In genomic region chr2:26749787-26750420, GRCh38 we compare ENCODE assay signal across 11 cellular contexts. TPM values are rescaled to one million over a fixed set of nuclear protein-coding genes. Genes with fewer than 3 reads are reported as not detected.
DNase-seq lines count a peak whose midpoint lies in the region; TF ChIP-seq lines count a peak whose summit lies in the region.
"Not testable (repeated sequence)": the region's sequence is repeated elsewhere in the genome, so short reads cannot be mapped to it uniquely, and the experiment has no call there.
"Had no signal": no experiment of that assay in that cellular context is flagged by ENCODE, and none has a peak within 500 bp of the region (broad histone marks: within the 10 kb centered on the region; RNA-seq: fewer than 3 reads in every experiment).

No MANE protein-coding gene starts in this region.

- H3K79me2 ChIP-seq in Karpas-422 (ENCODE audit: low read length); neural progenitor cell (ENCODE audit: low read depth): not testable (repeated sequence)

- H3K27me3 Mint-ChIP-seq in neural progenitor cell (ENCODE audit: insufficient read depth, low read depth), result peaks cover 13% of the 10 kb centered on the region

- not testable (repeated sequence) for TF ChIP-seq CTCF in neural progenitor cell (IDR thresholded peaks at IDR 0.05)

- H3K4me1 ChIP-seq in Karpas-422 (ENCODE audit: low read length), result peaks cover 45% of the 10 kb centered on the region
- peaks cover 11% of the 10 kb centered on the region for H3K4me1 ChIP-seq in ectodermal cell (ENCODE audit: control insufficient read depth, insufficient read depth, low read length)
- H3K4me1 ChIP-seq in iPS-20b (ENCODE audit: insufficient read depth, low read length), result peaks cover 24% of the 10 kb centered on the region
- H3K4me1 ChIP-seq in neural progenitor cell, result peaks cover 27% of the 10 kb centered on the region

- H3K4me3 ChIP-seq in Karpas-422 (ENCODE audit: low read length) (peak overlapping the region; percentile 61), ectodermal cell (ENCODE audit: insufficient read depth, low read depth, low read length) (peak overlapping the region; percentile 16), iPS-20b (ENCODE audit: low read length) (peak overlapping the region; percentile 54; the same call in 1 of the 2 replicates), neural progenitor cell (peak overlapping the region; percentile 40)

- H3K27ac Mint-ChIP-seq in neural progenitor cell, result peak overlapping the region; percentile 97

- H3K27ac ChIP-seq in Karpas-422 (ENCODE audit: low read length) (peak overlapping the region; percentile 37; the same call in 1 of the 2 replicates), ectodermal cell (ENCODE audit: insufficient read depth, low read depth, low read length, poor library complexity, severe bottlenecking) (peak overlapping the region; percentile 67)
- not testable (repeated sequence) for H3K27ac ChIP-seq in iPS-20b (ENCODE audit: low read length); neural progenitor cell

- H3K36me3 ChIP-seq in Karpas-422 (ENCODE audit: insufficient read depth, low read length); ectodermal cell (ENCODE audit: control insufficient read depth, insufficient read depth, low read length); iPS-20b (ENCODE audit: insufficient read depth, low read depth, low read length); neural progenitor cell: not testable (repeated sequence)

- peaks cover 18% of the 10 kb centered on the region for H3F3A ChIP-seq in neural progenitor cell (ENCODE audit: low read depth)

- H3K36me3 Mint-ChIP-seq in neural progenitor cell, result not testable (repeated sequence)

- H3K27me3 ChIP-seq in Karpas-422 (ENCODE audit: low read length); ectodermal cell (ENCODE audit: control insufficient read depth, insufficient read depth, low read length, poor library complexity, severe bottlenecking): not testable (repeated sequence)
- H3K27me3 ChIP-seq in iPS-20b (ENCODE audit: insufficient read depth, low read length) (peaks cover 33% of the 10 kb centered on the region; the same call in 1 of the 2 replicates), neural progenitor cell (peaks cover 58% of the 10 kb centered on the region)

- H2AFZ ChIP-seq in Karpas-422 (ENCODE audit: low read length), result peak overlapping the region; percentile 43; the same call in 1 of the 2 replicates
- not testable (repeated sequence) for H2AFZ ChIP-seq in neural progenitor cell (replicated peaks)

- H4K20me1 ChIP-seq in Karpas-422 (ENCODE audit: insufficient read depth, low read depth, low read length); neural progenitor cell (ENCODE audit: low read depth): not testable (repeated sequence)

- H3K9me3 Mint-ChIP-seq in neural progenitor cell, result not testable (repeated sequence)

- peaks cover 49% of the 10 kb centered on the region for H3K4me1 Mint-ChIP-seq in neural progenitor cell

- peak overlapping the region; percentile 80 for H3K4me3 Mint-ChIP-seq in neural progenitor cell

- not testable (repeated sequence) for H3K9me3 ChIP-seq in Karpas-422 (ENCODE audit: low read length); ectodermal cell (ENCODE audit: control insufficient read depth, low read length); iPS-20b (ENCODE audit: insufficient read depth, low read depth, low read length); neural progenitor cell (ENCODE audit: low read depth)

- not testable (repeated sequence) for H3K9me2 ChIP-seq in Karpas-422 (replicated peaks; ENCODE audit: insufficient read depth, low read length)

- H3K4me2 ChIP-seq in Karpas-422 (ENCODE audit: low read depth, low read length, poor library complexity, severe bottlenecking) (peak overlapping the region; percentile 75), neural progenitor cell (peak overlapping the region; percentile 70)

- in situ Hi-C loops in ACHN (cut with HindIII; ENCODE audit: low pct_ligation_motif_present, low pct_unique_long_range_greater_than_20kb, low sequenced_read_pairs), result loop anchor here (25.0 kb wide), 1 partner anchor 163 kb away; no protein-coding TSS in a partner anchor

- DNase-seq in ACHN (peak; percentile 39), ELR (ENCODE audit: low read depth) (peak; percentile 66), Karpas-422 (peak; percentile 77), NCI-H526 (lab: John Stamatoyannopoulos, UW) (peak; percentile 76 to 85), SK-N-DZ (ENCODE audit: low spot score) (peak; percentile 85), neural progenitor cell (ENCODE audit: low spot score) (peak; percentile 75)

- 1 to 3% methylated on average over 5 to 7 of the region's 8 CpGs for WGBS in ectodermal cell, 2 experiments

- H3K9ac ChIP-seq in Karpas-422 (ENCODE audit: low read length) (peak overlapping the region; percentile 63), iPS-20b (ENCODE audit: low read depth, low read length) (peak overlapping the region; percentile 56; the same call in 1 of the 2 replicates)
- not testable (repeated sequence) for H3K9ac ChIP-seq in neural progenitor cell

RNA-seq across cellular contexts. Expression of gene SLC35F6, which starts 14.2 kb away (rescaled TPM):
- total RNA-seq in Karpas-422 (2014; rRNA removed; shearing (Covaris generic); ENCODE audit: low replicate concordance), result 13.8 and 13.9 TPM in 2 replicates
- 9.6 and 14.2 TPM in 2 replicates for polyA plus RNA-seq in SK-N-DZ (2014; cell fraction: cytosol; rRNA removed)
- polyA plus RNA-seq in SK-N-DZ (2014; cell fraction: nucleus; rRNA removed), result 5.0 and 5.2 TPM in 2 replicates
- 19.2 TPM for polyA plus RNA-seq in ectodermal cell (2013, experiment 1 of 4)
- polyA plus RNA-seq in ectodermal cell (2013, experiment 2 of 4), result 22.6 TPM
- polyA plus RNA-seq in ectodermal cell (2013, experiment 3 of 4), result 12.0 TPM
- 12.4 TPM for polyA plus RNA-seq in ectodermal cell (2013, experiment 4 of 4)
- total RNA-seq in neural progenitor cell (ENCODE audit: low replicate concordance), result 5.6 and 11.6 TPM in 2 replicates

RNA-seq across cellular contexts. Expression of gene CENPA, which starts 36.0 kb away (rescaled TPM):
- total RNA-seq in Karpas-422 (2014; rRNA removed; shearing (Covaris generic); ENCODE audit: low replicate concordance), result 10.0 and 21.1 TPM in 2 replicates
- polyA plus RNA-seq in SK-N-DZ (2014; cell fraction: cytosol; rRNA removed), result 21.6 and 41.6 TPM in 2 replicates
- polyA plus RNA-seq in SK-N-DZ (2014; cell fraction: nucleus; rRNA removed), result 12.3 and 21.0 TPM in 2 replicates
- 54.4 TPM for polyA plus RNA-seq in ectodermal cell (2013, experiment 1 of 4)
- polyA plus RNA-seq in ectodermal cell (2013, experiment 2 of 4), result 40.0 TPM
- polyA plus RNA-seq in ectodermal cell (2013, experiment 3 of 4), result 44.8 TPM
- 42.5 TPM for polyA plus RNA-seq in ectodermal cell (2013, experiment 4 of 4)
- total RNA-seq in neural progenitor cell (ENCODE audit: low replicate concordance), result 42.8 and 55.0 TPM in 2 replicates
- total RNA-seq: body of pancreas had no signal
- polyA plus RNA-seq: CD14-positive monocyte had no signal

RNA-seq across cellular contexts. Expression of gene KCNK3, which starts 57.4 kb away (rescaled TPM):
- total RNA-seq in Karpas-422 (2014; rRNA removed; shearing (Covaris generic); ENCODE audit: low replicate concordance), result not detected in 2 replicates
- 17.3 and 25.1 TPM in 2 replicates for polyA plus RNA-seq in SK-N-DZ (2014; cell fraction: cytosol; rRNA removed)
- polyA plus RNA-seq in SK-N-DZ (2014; cell fraction: nucleus; rRNA removed), result 3.7 and 6.5 TPM in 2 replicates
- polyA plus RNA-seq in ectodermal cell (2013, experiment 1 of 4), result 0.09 TPM
- 0.21 TPM for polyA plus RNA-seq in ectodermal cell (2013, experiment 2 of 4)
- polyA plus RNA-seq in ectodermal cell (2013, experiment 3 of 4), result 0.21 TPM
- 0.20 TPM for polyA plus RNA-seq in ectodermal cell (2013, experiment 4 of 4)
- total RNA-seq in neural progenitor cell (ENCODE audit: low replicate concordance), result not detected in 2 replicates
- total RNA-seq: activated naive CD8-positive, alpha-beta T cell treated with anti-CD3 and anti-CD28 coated beads, Interleukin-2, amount 10 ng/mL, durations not matched to agents 7 days and 5 days had no signal
- polyA plus RNA-seq: CD14-positive monocyte had no signal
